13 cellular contexts compared by ENCODE assay signal in the genomic region with DNA sequence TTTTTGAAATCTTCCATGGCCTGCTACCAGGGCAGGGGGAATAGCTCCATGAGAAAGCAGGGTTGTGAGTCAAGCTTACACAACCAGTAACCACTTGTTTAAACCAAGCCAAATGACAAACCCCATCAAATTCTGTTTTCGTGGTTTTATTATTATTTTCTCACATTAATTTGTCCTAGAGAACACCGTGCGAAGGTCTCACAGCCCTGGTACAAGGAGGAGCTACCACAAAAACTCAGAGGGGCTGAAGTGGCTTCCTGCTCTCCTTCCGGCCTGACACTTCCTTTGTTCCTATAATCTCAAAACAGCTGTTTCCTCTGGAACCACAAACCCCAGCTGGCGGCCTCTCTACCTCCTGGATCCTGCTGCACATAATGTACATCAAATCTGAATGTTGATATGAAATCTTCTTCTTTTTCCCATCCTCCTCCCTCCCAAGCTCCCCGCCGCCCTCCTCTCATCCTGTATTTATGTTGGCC.
DNase-seq lines count a peak whose midpoint lies in the region; ATAC-seq and TF ChIP-seq lines count a peak whose summit lies in the region.
"Had no signal": no experiment of that assay in that cellular context is flagged by ENCODE, and none has a peak within 500 bp of the region (broad histone marks: within the 10 kb centered on the region; RNA-seq: fewer than 3 reads in every experiment).

No MANE protein-coding gene starts in this region.

- H3K36me3 ChIP-seq in BLaER1 (no peaks in the 10 kb centered on the region), lung (ENCODE audit: control insufficient read depth in 2 of 2, insufficient read depth in 2 of 2, low read length in 2 of 2) (no peaks in the 10 kb centered on the region), hepatocyte (replicated peaks; ENCODE audit: insufficient read depth, low read depth) (no peaks in the 10 kb centered on the region)
- no peaks in the 10 kb centered on the region for H3K36me3 ChIP-seq in CD8-positive, alpha-beta memory T cell (ENCODE audit: insufficient read depth, low read length)
- H3K36me3 ChIP-seq: colonic mucosa had no signal

- H3K27me3 ChIP-seq in BLaER1 (no peaks in the 10 kb centered on the region), lung (ENCODE audit: control insufficient read depth, insufficient read depth) (no peaks in the 10 kb centered on the region), hepatocyte (no peaks in the 10 kb centered on the region)
- no peaks in the 10 kb centered on the region for H3K27me3 ChIP-seq in CD8-positive, alpha-beta memory T cell (ENCODE audit: insufficient read depth, low read length, poor library complexity, severe bottlenecking)
- H3K27me3 ChIP-seq: colonic mucosa had no signal

- no peaks in the 10 kb centered on the region for H3K36me3 Mint-ChIP-seq in CD8-positive, alpha-beta memory T cell
- H3K36me3 Mint-ChIP-seq in effector memory CD8-positive, alpha-beta T cell (ENCODE audit: insufficient read depth): peaks cover 5% of the 10 kb centered on the region

- CTCF ChIA-PET in CD8-positive, alpha-beta memory T cell (lab: Charles Lee): no interaction called here

- H4K20me1 ChIP-seq in BLaER1 (no peaks in the 10 kb centered on the region), hepatocyte (ENCODE audit: insufficient read depth, poor library complexity, severe bottlenecking) (no peaks in the 10 kb centered on the region)

- no peak overlapping the region for H3K27ac Mint-ChIP-seq in CD8-positive, alpha-beta memory T cell
- H3K27ac Mint-ChIP-seq in effector memory CD8-positive, alpha-beta T cell: peak overlapping the region in 1 of 2 donors; percentile 24

- H3K27ac ChIP-seq in BLaER1 (peak overlapping the region; percentile 46; the same call in 1 of the 2 replicates), lung (ENCODE audit: low read depth in 1 of 2, low read length in 1 of 2) (no peak overlapping the region), hepatocyte (no peak overlapping the region)
- no peak overlapping the region for H3K27ac ChIP-seq in CD8-positive, alpha-beta memory T cell (ENCODE audit: low read depth, low read length)
- H3K27ac ChIP-seq: colonic mucosa, KMS-11 had no signal

- H3K4me3 ChIP-seq in BLaER1 (peak overlapping the region; percentile 11; the same call in 1 of the 2 replicates), lung (no peak overlapping the region), hepatocyte (no peak overlapping the region)
- no peak overlapping the region for H3K4me3 ChIP-seq in CD8-positive, alpha-beta memory T cell (ENCODE audit: low read length)
- H3K4me3 ChIP-seq: colonic mucosa had no signal

- ATAC-seq in lung (ENCODE audit: insufficient read depth, low FRiP score): peak; percentile 36
- ATAC-seq in effector memory CD8-positive, alpha-beta T cell (replicated peaks): no peak
- ATAC-seq: activated naive CD4-positive, alpha-beta T cell treated with anti-CD3 and anti-CD28 coated beads, Interleukin-2, amount 50 U/mL, for 72 hours had no signal

- H3K9me2 ChIP-seq in hepatocyte (replicated peaks; ENCODE audit: insufficient read depth): no peaks in the 10 kb centered on the region

- WGBS in lung, 2 donors: 13 to 28% methylated on average over 7 of the region's 7 CpGs
- 75% methylated on average over 7 of the region's 7 CpGs for WGBS in hepatocyte (ENCODE audit: low lambda C conversion rate, missing lambda C conversion rate)

- H3K4me1 ChIP-seq in BLaER1 (peaks cover 41% of the 10 kb centered on the region), lung (ENCODE audit: control insufficient read depth in 2 of 2, insufficient read depth in 2 of 2, low read length in 2 of 2) (peaks cover 6 to 9% of the 10 kb centered on the region in 2 donors), hepatocyte (ENCODE audit: insufficient read depth) (no peaks in the 10 kb centered on the region)
- no peaks in the 10 kb centered on the region for H3K4me1 ChIP-seq in CD8-positive, alpha-beta memory T cell (ENCODE audit: insufficient read depth, low read length)
- H3K4me1 ChIP-seq: colonic mucosa had no signal

- TF ChIP-seq CTCF in lung (IDR thresholded peaks at IDR 0.05; ENCODE audit: control extremely low read depth, extremely low read depth): no peak
- TF ChIP-seq CTCF in hepatocyte (IDR thresholded peaks at IDR 0.05; ENCODE audit: poor library complexity): no peak

- peak; percentile 49 for DNase-seq in KG1 (lab: John Stamatoyannopoulos, UW)
- DNase-seq in dermis microvascular lymphatic vessel endothelial cell (ENCODE audit: low read depth in 2 of 2): peak; percentile 98 to 99
- DNase-seq in lung (ENCODE audit: low spot score): peak; percentile 31
- DNase-seq in CD8-positive, alpha-beta memory T cell: no peak
- no peak for DNase-seq in effector memory CD8-positive, alpha-beta T cell
- no peak for DNase-seq in hepatocyte (ENCODE audit: low spot score)
- DNase-seq in cerebellar nuclear complex (lab: John Stamatoyannopoulos, UW): no peak
- DNase-seq: colonic mucosa, NCI-H510A treated with DMSO at 0.1 percent for 48 hours, SIG-M5 had no signal

- H3K4me2 ChIP-seq in BLaER1: peak overlapping the region; percentile 80
- H3K4me2 ChIP-seq in hepatocyte: no peak overlapping the region
- H3K4me2 ChIP-seq: KMS-11 had no signal

- H3K4me3 Mint-ChIP-seq in CD8-positive, alpha-beta memory T cell: peak overlapping the region in 1 of 7 donors; percentile 33
- H3K4me3 Mint-ChIP-seq in effector memory CD8-positive, alpha-beta T cell: no peak overlapping the region

- no peaks in the 10 kb centered on the region for H3K79me2 ChIP-seq in hepatocyte

- H3K4me1 Mint-ChIP-seq in CD8-positive, alpha-beta memory T cell: peaks cover 10 to 17% (median 17%) of the 10 kb centered on the region in 3 donors
- peaks cover 6 to 9% of the 10 kb centered on the region in 2 donors for H3K4me1 Mint-ChIP-seq in effector memory CD8-positive, alpha-beta T cell (ENCODE audit: low read depth in 2 of 2)

- peaks cover 4 to 24% of the 10 kb centered on the region in 2 donors for H3K27me3 Mint-ChIP-seq in CD8-positive, alpha-beta memory T cell
- H3K27me3 Mint-ChIP-seq in effector memory CD8-positive, alpha-beta T cell: peaks cover 6 to 39% of the 10 kb centered on the region in 2 donors

- H3K9ac ChIP-seq in BLaER1: no peak overlapping the region
- H3K9ac ChIP-seq: KMS-11 had no signal

- H3K9me3 Mint-ChIP-seq in CD8-positive, alpha-beta memory T cell: peaks cover 0 to 2% (median 0%) of the 10 kb centered on the region in 5 donors
- no peaks in the 10 kb centered on the region for H3K9me3 Mint-ChIP-seq in effector memory CD8-positive, alpha-beta T cell

- H2AFZ ChIP-seq in hepatocyte: no peak overlapping the region

- H3K9me3 ChIP-seq in BLaER1: 0 out of 2 replicates have a peak, but pooled peaks cover 4% of the 10 kb centered on the region
- peaks cover 0 to 6% of the 10 kb centered on the region in 2 donors for H3K9me3 ChIP-seq in lung (ENCODE audit: control insufficient read depth in 2 of 2, insufficient read depth in 1 of 2, low read length in 1 of 2)
- H3K9me3 ChIP-seq in CD8-positive, alpha-beta memory T cell (ENCODE audit: low read length): no peaks in the 10 kb centered on the region
- H3K9me3 ChIP-seq in hepatocyte (ENCODE audit: low read depth): no peaks in the 10 kb centered on the region
- H3K9me3 ChIP-seq: colonic mucosa had no signal

- POLR2A ChIA-PET in CD8-positive, alpha-beta memory T cell (lab: Charles Lee): no interaction called here

Comparison
In these comparisons a context has a peak if more than half of its experiments do, and no peak if none do; other contexts are left out.
1. DNase-seq: peak in KG1 (single experiment), dermis microvascular lymphatic vessel endothelial cell (2 of 2) and lung (single experiment); none in CD8-positive, alpha-beta memory T cell (0 of 5), effector memory CD8-positive, alpha-beta T cell (0 of 3), hepatocyte (single experiment) and cerebellar nuclear complex (0 of 2).